ENCODE assay signal across 11 cellular contexts in the genomic region with DNA sequence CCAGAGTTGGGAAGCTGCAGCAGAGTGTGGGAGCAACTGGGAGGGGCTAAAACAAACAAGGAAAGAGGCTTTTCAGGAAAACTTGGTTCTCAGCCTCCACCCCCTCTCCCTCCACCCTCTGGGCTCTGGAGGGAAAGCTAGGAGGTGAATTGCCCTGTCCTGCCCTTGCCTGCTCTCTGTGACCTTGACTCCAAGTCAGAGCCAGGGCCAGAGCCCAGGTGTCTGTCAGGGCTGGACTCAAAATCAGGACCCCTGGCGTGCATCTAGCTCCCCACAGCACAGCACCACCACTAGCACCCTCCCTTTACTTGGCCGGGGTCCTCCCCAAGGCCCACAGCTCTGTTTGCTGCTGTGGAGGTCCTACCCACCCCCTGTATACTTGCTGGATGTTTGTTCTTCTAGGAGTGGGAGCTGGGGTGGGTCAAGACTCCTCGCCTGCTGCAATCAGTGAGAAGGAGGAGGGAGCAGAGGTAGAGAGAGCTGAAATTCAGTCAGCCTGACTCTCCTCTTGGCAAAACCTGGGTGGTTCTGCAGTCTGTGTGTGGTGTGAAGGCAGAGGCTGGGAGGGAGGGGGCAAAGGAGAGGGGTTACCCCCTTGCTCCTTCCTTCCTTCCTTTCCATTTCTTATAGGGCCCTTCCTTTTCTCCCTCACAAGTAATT. TPM values are rescaled to one million over a fixed set of nuclear protein-coding genes. Genes with fewer than 3 reads are reported as not detected.
DNase-seq lines count a peak whose midpoint lies in the region; TF ChIP-seq lines count a peak whose summit lies in the region.
"Had no signal": no experiment of that assay in that cellular context is flagged by ENCODE, and none has a peak within 500 bp of the region (broad histone marks: within the 10 kb centered on the region; RNA-seq: fewer than 3 reads in every experiment).

No MANE protein-coding gene starts in this region.

- H3K4me1 ChIP-seq in Peyer's patch: peaks cover 17 to 77% (median 24%) of the 10 kb centered on the region in 4 donors
- peaks cover 45% of the 10 kb centered on the region for H3K4me1 ChIP-seq in iPS-20b (ENCODE audit: insufficient read depth, low read length)

- H3K4me3 ChIP-seq in H7 (ENCODE audit: insufficient read depth, low read depth, low read length) (no peak overlapping the region), Peyer's patch (no peak overlapping the region), iPS-20b (ENCODE audit: low read length) (no peak overlapping the region), skin epidermis (no peak overlapping the region), brain microvascular endothelial cell (ENCODE audit: low read depth, low read length) (no peak overlapping the region)

- H3K27ac ChIP-seq in Peyer's patch (peak overlapping the region; percentile 61 to 98 (median 80)), iPS-20b (ENCODE audit: low read length) (no peak overlapping the region), skin epidermis (peak overlapping the region in 18 of 21 experiments; percentile 8 to 95 (median 66)), brain microvascular endothelial cell (no peak overlapping the region)

- no peaks in the 10 kb centered on the region for H3K36me3 ChIP-seq in H7 (replicated peaks; ENCODE audit: control insufficient read depth, insufficient read depth, low read length)
- no peaks in the 10 kb centered on the region for H3K36me3 ChIP-seq in Peyer's patch
- H3K36me3 ChIP-seq in iPS-20b (ENCODE audit: insufficient read depth, low read depth, low read length): no peaks in the 10 kb centered on the region
- H3K36me3 ChIP-seq in brain microvascular endothelial cell (replicated peaks): no peaks in the 10 kb centered on the region

- in situ Hi-C loops in brain microvascular endothelial cell (cut with HindIII; ENCODE audit: low pct_ligation_motif_present, low sequenced_read_pairs): no loop called here

- no peak for TF ChIP-seq POLR2A in Peyer's patch (IDR thresholded peaks at IDR 0.05)

- DNase-seq in H7 (peak; percentile 36), Peyer's patch (no peak), brain microvascular endothelial cell (no peak)
- DNase-seq in activated CD8-positive, alpha-beta memory T cell treated with anti-CD3 and anti-CD28 coated beads for 24 hours: no peak
- no peak for DNase-seq in effector CD4-positive, alpha-beta T cell
- DNase-seq in activated CD4-positive, CD25-positive, alpha-beta regulatory T cell treated with anti-CD3 and anti-CD28 coated beads, Interleukin-2, amount 50 U/mL, for 72 hours: no peak
- DNase-seq: amniotic stem cell, DMS53, NCI-H82 had no signal

- TF ChIP-seq CTCF in Peyer's patch (IDR thresholded peaks at IDR 0.05) (no peak), brain microvascular endothelial cell (IDR thresholded peaks at IDR 0.05; ENCODE audit: low read depth, low read length, missing control alignments) (no peak)

- H3K27me3 ChIP-seq in H7 (ENCODE audit: control insufficient read depth, insufficient read depth, low read length): peaks cover 36% of the 10 kb centered on the region
- no peaks in the 10 kb centered on the region for H3K27me3 ChIP-seq in Peyer's patch
- H3K27me3 ChIP-seq in iPS-20b (ENCODE audit: insufficient read depth, low read length): peaks cover 65% of the 10 kb centered on the region
- H3K27me3 ChIP-seq in brain microvascular endothelial cell (replicated peaks): no peaks in the 10 kb centered on the region

- H3K9me3 ChIP-seq in Peyer's patch (peaks cover 0 to 3% (median 0%) of the 10 kb centered on the region in 4 donors), iPS-20b (ENCODE audit: insufficient read depth, low read depth, low read length) (no peaks in the 10 kb centered on the region; the same call in 1 of the 2 replicates)

- peak overlapping the region; percentile 50; the same call in 1 of the 2 replicates for H3K9ac ChIP-seq in iPS-20b (ENCODE audit: low read depth, low read length)

RNA-seq across cellular contexts. Expression of a gene that starts 2.8 kb away (rescaled TPM):
- 1.8 and 3.4 TPM in 2 replicates for total RNA-seq in H7 (2014; rRNA removed; shearing (Covaris generic))
- total RNA-seq in Peyer's patch: 10 to 100 TPM; 13.2 to 38.8 (median 18.9) TPM

RNA-seq across cellular contexts. Expression of a gene that starts 18.6 kb away (rescaled TPM):
- 44.2 and 70.0 TPM in 2 replicates for total RNA-seq in H7 (2014; rRNA removed; shearing (Covaris generic))
- 100 to 1,000 TPM in 3 of 4 donors, 10 to 100 TPM in 1; 86.3 to 207 (median 117) TPM for total RNA-seq in Peyer's patch

RNA-seq across cellular contexts. Expression of a gene that starts 37.1 kb away (rescaled TPM):
- 55.4 and 76.0 TPM in 2 replicates for total RNA-seq in H7 (2014; rRNA removed; shearing (Covaris generic))
- 100 to 1,000 TPM in 1 of 4 donors, 10 to 100 TPM in 3; 54.6 to 138 (median 57.5) TPM for total RNA-seq in Peyer's patch

RNA-seq across cellular contexts. Expression of a gene that starts 40.4 kb away (rescaled TPM):
- 13.2 and 15.2 TPM in 2 replicates for total RNA-seq in H7 (2014; rRNA removed; shearing (Covaris generic))
- total RNA-seq in Peyer's patch: 10 to 100 TPM; 43.4 to 80.5 (median 68.5) TPM

RNA-seq across cellular contexts. Expression of a gene that starts 49.0 kb away (rescaled TPM):
- 85.6 and 99.9 TPM in 2 replicates for total RNA-seq in H7 (2014; rRNA removed; shearing (Covaris generic))
- total RNA-seq in Peyer's patch: 100 to 1,000 TPM in 3 of 4 donors, 10 to 100 TPM in 1; 77.9 to 176 (median 146) TPM

Comparison
In these comparisons a context has a peak if more than half of its experiments do, and no peak if none do; other contexts are left out.
1. H3K27ac ChIP-seq: peak in Peyer's patch (4 of 4) and skin epidermis (18 of 21); none in iPS-20b (single experiment) and brain microvascular endothelial cell (single experiment).